10 cellular contexts compared by ENCODE assay signal in the genomic region with DNA sequence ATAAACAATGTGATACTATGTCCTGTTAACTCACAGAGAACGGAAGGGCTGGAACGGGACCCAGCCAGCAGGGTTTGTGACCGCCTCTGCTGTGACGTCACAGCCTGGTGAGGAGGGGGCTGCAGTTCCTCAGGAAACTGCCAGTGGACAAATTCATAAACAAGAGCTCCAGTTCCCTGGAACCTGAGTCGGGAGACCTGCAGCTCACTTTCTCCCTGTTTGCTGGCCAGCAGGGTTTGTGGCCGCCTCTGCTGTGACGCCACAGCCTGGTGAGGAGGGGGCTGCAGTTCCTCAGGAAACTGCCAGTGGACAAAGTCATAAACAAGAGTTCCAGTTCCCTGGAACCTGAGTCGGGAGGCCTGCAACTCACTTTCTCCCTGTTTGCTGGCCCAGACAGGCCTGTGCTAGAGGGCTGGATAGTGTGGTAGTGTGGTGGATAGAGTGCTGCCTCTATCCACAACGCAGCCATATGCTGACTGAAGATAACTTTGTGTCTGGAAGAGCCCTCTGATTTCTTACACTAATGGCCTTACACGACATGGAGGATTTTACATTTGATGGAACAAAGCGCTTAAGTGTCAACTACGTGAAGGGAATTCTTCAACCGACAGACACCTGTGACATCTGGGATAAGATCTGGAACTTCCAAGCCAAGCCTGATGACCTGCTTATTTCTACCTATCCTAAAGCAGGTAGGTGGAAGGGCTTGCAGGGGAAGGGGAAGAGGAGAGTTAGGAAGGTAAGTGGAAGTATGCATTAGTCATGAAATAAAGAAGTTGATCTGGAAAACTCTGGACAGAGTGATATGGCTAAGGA. TPM values are rescaled to one million over a fixed set of nuclear protein-coding genes. Genes with fewer than 3 reads are reported as not detected.
DNase-seq lines count a peak whose midpoint lies in the region; ATAC-seq and TF ChIP-seq lines count a peak whose summit lies in the region.
"Had no signal": no experiment of that assay in that cellular context is flagged by ENCODE, and none has a peak within 500 bp of the region (broad histone marks: within the 10 kb centered on the region; RNA-seq: fewer than 3 reads in every experiment).

A gene (plus strand): TSS at position 140 of the 816 bp plus-strand sequence. CDS start 384 bp downstream, at position 524.

- no peaks in the 10 kb centered on the region for H3K27me3 ChIP-seq in H7 (ENCODE audit: control insufficient read depth, insufficient read depth, low read length)

- H3K36me3 ChIP-seq in H7 (replicated peaks; ENCODE audit: control insufficient read depth, insufficient read depth, low read length) = no peaks in the 10 kb centered on the region

- H3K4me3 ChIP-seq in H7 (ENCODE audit: insufficient read depth, low read depth, low read length) (no peak within 1 kb of the TSS; the same call in 1 of the 2 replicates), choroid plexus epithelial cell (ENCODE audit: low read depth, low read length) (peak within 1 kb of the TSS; percentile 39)

- DNase-seq in H7 (peak; percentile 36), choroid plexus epithelial cell (ENCODE audit: low read depth) (peak; percentile 66), kidney tubule cell (ENCODE audit: low spot score) (peak; percentile 51), renal cortical epithelial cell (ENCODE audit: low read depth) (peak; percentile 26), mesenteric fat pad (ENCODE audit: low spot score) (no peak), AG08395 (ENCODE audit: low spot score) (no peak), AG20443 (ENCODE audit: low spot score) (no peak)
- DNase-seq: NCI-H524; stimulated activated naive CD4-positive, alpha-beta T cell had no signal

- peak; percentile 12 for TF ChIP-seq CTCF in choroid plexus epithelial cell (conservative IDR thresholded peaks at IDR 0.05; ENCODE audit: low read depth, low read length)

- no peak for ATAC-seq in HG03095 (IDR thresholded peaks at IDR 0.05; ENCODE audit: unreplicated experiment)

RNA-seq across cellular contexts. Expression of the gene that starts here (rescaled TPM):
- 2.9 and 5.6 TPM in 2 replicates for total RNA-seq in H7 (2014; rRNA removed; shearing (Covaris generic))
- 37.2 and 47.7 TPM in 2 replicates for total RNA-seq in renal cortical epithelial cell
- 2.1 TPM for total RNA-seq in mesenteric fat pad

Comparison
In these comparisons a context has a peak if more than half of its experiments do, and no peak if none do; other contexts are left out.
1. DNase-seq: peak in H7 (single experiment), choroid plexus epithelial cell (single experiment), kidney tubule cell (single experiment) and renal cortical epithelial cell (single experiment); none in mesenteric fat pad (single experiment), AG08395 (single experiment) and AG20443 (single experiment).